2 cellular contexts compared by ENCODE assay signal in the genomic region with DNA sequence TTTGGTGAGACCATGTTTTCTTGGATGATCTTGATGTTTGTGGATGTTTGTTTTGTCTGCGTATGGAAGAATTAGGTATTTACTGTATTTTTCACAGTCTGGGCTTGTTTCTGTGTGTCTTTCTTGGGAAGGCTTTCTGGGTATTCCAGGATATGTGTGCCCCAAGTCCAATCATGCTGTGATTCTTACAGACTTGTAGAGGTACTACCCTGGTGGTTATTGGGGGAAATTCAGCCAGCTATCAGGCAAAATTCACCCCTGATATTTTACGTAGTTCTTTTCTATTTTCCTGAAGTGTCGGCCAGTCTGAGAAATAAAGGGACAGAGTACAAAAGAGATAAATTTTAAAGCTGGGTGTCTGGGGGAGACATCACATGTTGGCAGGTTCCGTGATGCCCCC.
TF ChIP-seq lines count a peak whose summit lies in the region.

No MANE protein-coding gene starts in this region.

TF ChIP-seq in SK-N-SH, 30 proteins besides CTCF, POLR2A, EP300 and RAD21:
- TF ChIP-seq, protein P1, sequence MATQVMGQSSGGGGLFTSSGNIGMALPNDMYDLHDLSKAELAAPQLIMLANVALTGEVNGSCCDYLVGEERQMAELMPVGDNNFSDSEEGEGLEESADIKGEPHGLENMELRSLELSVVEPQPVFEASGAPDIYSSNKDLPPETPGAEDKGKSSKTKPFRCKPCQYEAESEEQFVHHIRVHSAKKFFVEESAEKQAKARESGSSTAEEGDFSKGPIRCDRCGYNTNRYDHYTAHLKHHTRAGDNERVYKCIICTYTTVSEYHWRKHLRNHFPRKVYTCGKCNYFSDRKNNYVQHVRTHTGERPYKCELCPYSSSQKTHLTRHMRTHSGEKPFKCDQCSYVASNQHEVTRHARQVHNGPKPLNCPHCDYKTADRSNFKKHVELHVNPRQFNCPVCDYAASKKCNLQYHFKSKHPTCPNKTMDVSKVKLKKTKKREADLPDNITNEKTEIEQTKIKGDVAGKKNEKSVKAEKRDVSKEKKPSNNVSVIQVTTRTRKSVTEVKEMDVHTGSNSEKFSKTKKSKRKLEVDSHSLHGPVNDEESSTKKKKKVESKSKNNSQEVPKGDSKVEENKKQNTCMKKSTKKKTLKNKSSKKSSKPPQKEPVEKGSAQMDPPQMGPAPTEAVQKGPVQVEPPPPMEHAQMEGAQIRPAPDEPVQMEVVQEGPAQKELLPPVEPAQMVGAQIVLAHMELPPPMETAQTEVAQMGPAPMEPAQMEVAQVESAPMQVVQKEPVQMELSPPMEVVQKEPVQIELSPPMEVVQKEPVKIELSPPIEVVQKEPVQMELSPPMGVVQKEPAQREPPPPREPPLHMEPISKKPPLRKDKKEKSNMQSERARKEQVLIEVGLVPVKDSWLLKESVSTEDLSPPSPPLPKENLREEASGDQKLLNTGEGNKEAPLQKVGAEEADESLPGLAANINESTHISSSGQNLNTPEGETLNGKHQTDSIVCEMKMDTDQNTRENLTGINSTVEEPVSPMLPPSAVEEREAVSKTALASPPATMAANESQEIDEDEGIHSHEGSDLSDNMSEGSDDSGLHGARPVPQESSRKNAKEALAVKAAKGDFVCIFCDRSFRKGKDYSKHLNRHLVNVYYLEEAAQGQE (IDR thresholded peaks at IDR 0.05; ENCODE audit: low read depth, low read length) = no peak

TF ChIP-seq in SK-N-SH treated with all-trans-retinoic acid at 6 μM for 48 hours, 23 proteins besides CTCF, POLR2A, EP300 and RAD21 (continued from another document):
- TF ChIP-seq TSHZ2 (CRISPR knock-in tag; IDR thresholded peaks at IDR 0.05) (no peak), RARB (CRISPR knock-in tag; IDR thresholded peaks at IDR 0.05) (no peak), SNAI2 (CRISPR knock-in tag; IDR thresholded peaks at IDR 0.05) (no peak), CSDC2 (CRISPR knock-in tag; IDR thresholded peaks at IDR 0.05) (no peak), ZFP30 (CRISPR knock-in tag; IDR thresholded peaks at IDR 0.05) (no peak), TOX (CRISPR knock-in tag; IDR thresholded peaks at IDR 0.05; ENCODE audit: borderline replicate concordance) (no peak), ZNF8 (CRISPR knock-in tag; IDR thresholded peaks at IDR 0.05) (no peak), ZFP3 (CRISPR knock-in tag; IDR thresholded peaks at IDR 0.05) (no peak), ARNTL (CRISPR knock-in tag; IDR thresholded peaks at IDR 0.05; ENCODE audit: borderline replicate concordance, low read depth) (no peak), ISL1 (CRISPR knock-in tag; IDR thresholded peaks at IDR 0.05) (no peak), BACH2 (CRISPR knock-in tag; IDR thresholded peaks at IDR 0.05; ENCODE audit: borderline replicate concordance) (no peak), ZNF70 (CRISPR knock-in tag; IDR thresholded peaks at IDR 0.05) (no peak), OSR1 (CRISPR knock-in tag; IDR thresholded peaks at IDR 0.05) (no peak), ZNF565 (CRISPR knock-in tag; conservative IDR thresholded peaks at IDR 0.05; ENCODE audit: low read depth) (no peak), TCF4 (CRISPR knock-in tag; IDR thresholded peaks at IDR 0.05; ENCODE audit: borderline replicate concordance) (no peak)
- TF ChIP-seq, protein P2, sequence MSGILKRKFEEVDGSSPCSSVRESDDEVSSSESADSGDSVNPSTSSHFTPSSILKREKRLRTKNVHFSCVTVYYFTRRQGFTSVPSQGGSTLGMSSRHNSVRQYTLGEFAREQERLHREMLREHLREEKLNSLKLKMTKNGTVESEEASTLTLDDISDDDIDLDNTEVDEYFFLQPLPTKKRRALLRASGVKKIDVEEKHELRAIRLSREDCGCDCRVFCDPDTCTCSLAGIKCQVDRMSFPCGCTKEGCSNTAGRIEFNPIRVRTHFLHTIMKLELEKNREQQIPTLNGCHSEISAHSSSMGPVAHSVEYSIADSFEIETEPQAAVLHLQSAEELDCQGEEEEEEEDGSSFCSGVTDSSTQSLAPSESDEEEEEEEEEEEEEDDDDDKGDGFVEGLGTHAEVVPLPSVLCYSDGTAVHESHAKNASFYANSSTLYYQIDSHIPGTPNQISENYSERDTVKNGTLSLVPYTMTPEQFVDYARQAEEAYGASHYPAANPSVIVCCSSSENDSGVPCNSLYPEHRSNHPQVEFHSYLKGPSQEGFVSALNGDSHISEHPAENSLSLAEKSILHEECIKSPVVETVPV (CRISPR knock-in tag; IDR thresholded peaks at IDR 0.05) = no peak
- TF ChIP-seq, protein P3, sequence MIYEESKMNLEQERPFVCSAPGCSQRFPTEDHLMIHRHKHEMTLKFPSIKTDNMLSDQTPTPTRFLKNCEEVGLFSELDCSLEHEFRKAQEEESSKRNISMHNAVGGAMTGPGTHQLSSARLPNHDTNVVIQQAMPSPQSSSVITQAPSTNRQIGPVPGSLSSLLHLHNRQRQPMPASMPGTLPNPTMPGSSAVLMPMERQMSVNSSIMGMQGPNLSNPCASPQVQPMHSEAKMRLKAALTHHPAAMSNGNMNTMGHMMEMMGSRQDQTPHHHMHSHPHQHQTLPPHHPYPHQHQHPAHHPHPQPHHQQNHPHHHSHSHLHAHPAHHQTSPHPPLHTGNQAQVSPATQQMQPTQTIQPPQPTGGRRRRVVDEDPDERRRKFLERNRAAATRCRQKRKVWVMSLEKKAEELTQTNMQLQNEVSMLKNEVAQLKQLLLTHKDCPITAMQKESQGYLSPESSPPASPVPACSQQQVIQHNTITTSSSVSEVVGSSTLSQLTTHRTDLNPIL (CRISPR knock-in tag; IDR thresholded peaks at IDR 0.05; ENCODE audit: low read depth) = no peak
